ENCODE assay signal across 8 cellular contexts in genomic region chr3:53493618-53493996, GRCh38. TPM values are rescaled to one million over a fixed set of nuclear protein-coding genes. Genes with fewer than 3 reads are reported as not detected.
A peak's percentile ranks its signal among the peaks of the same experiment; 100 is the strongest.
DNase-seq lines count a peak whose midpoint lies in the region; TF ChIP-seq lines count a peak whose summit lies in the region.

No MANE protein-coding gene starts in this region.

- intact Hi-C loops in stomach (cut with DNase I; ENCODE audit: low total_unique reads): no loop called here

- peaks cover 2 to 14% (median 10%) of the 10 kb centered on the region in 4 donors for H3K4me1 ChIP-seq in liver (ENCODE audit: control insufficient read depth in 4 of 4, insufficient read depth in 4 of 4, low read length in 3 of 4)
- H3K4me1 ChIP-seq in stomach: peaks cover 19 to 50% (median 31%) of the 10 kb centered on the region in 4 donors

- H3K27me3 ChIP-seq in brain microvascular endothelial cell (replicated peaks): peaks cover 39% of the 10 kb centered on the region
- H3K27me3 ChIP-seq in liver (ENCODE audit: control insufficient read depth in 4 of 4, insufficient read depth in 4 of 4, low read length in 3 of 4): no peaks in the 10 kb centered on the region
- H3K27me3 ChIP-seq in stomach: peaks cover 0 to 52% (median 24%) of the 10 kb centered on the region in 3 donors

- H3K36me3 ChIP-seq in brain microvascular endothelial cell (replicated peaks) (no peaks in the 10 kb centered on the region), liver (ENCODE audit: control insufficient read depth in 4 of 4, insufficient read depth in 3 of 4, low read depth in 1 of 4, low read length in 3 of 4) (no peaks in the 10 kb centered on the region), stomach (no peaks in the 10 kb centered on the region)

- TF ChIP-seq EP300 in stomach (IDR thresholded peaks at IDR 0.05): no peak

- H3K27ac ChIP-seq in brain microvascular endothelial cell: no peak overlapping the region
- H3K27ac ChIP-seq in liver (ENCODE audit: low read depth in 1 of 2, low read length in 2 of 2): no peak overlapping the region
- peak overlapping the region in 4 of 5 donors; percentile 49 to 73 (median 62) for H3K27ac ChIP-seq in stomach

- no peak for TF ChIP-seq CTCF in brain microvascular endothelial cell (IDR thresholded peaks at IDR 0.05; ENCODE audit: low read depth, low read length, missing control alignments)
- TF ChIP-seq CTCF in liver (IDR thresholded peaks at IDR 0.05; ENCODE audit: low read depth, low read length, missing input control): no peak
- no peak for TF ChIP-seq CTCF in stomach (IDR thresholded peaks at IDR 0.05)

- in situ Hi-C loops in brain microvascular endothelial cell (cut with HindIII; ENCODE audit: low pct_ligation_motif_present, low sequenced_read_pairs): no loop called here

- no peak overlapping the region for H3K9ac ChIP-seq in liver (ENCODE audit: low read depth in 1 of 2, low read length in 2 of 2)

- H3K4me1 Mint-ChIP-seq in T-helper 1 cell treated with Interleukin-12 subunit alpha and Interleukin-12 subunit beta and Interleukin-4 antibody, amounts not matched to agents 30 μg/mL and 1 μg/mL, for 36 hours (ENCODE audit: low read depth): no peaks in the 10 kb centered on the region

- peaks cover 70% of the 10 kb centered on the region for H3K27me3 Mint-ChIP-seq in T-helper 1 cell treated with Interleukin-12 subunit alpha and Interleukin-12 subunit beta and Interleukin-4 antibody, amounts not matched to agents 30 μg/mL and 1 μg/mL, for 36 hours (ENCODE audit: low read depth)

- no peak for TF ChIP-seq POLR2A in stomach (IDR thresholded peaks at IDR 0.05)

- DNase-seq in T-helper 1 cell (no peak), brain microvascular endothelial cell (no peak), stomach (no peak), hepatic stellate cell (ENCODE audit: low spot score) (no peak), islet precursor cell (no peak)
- no peak for DNase-seq in stimulated activated CD4-positive, alpha-beta T cell treated with anti-CD3 and anti-CD28 coated beads, Interleukin-4, amount 100 ng/mL, for 4 hours

- no peaks in the 10 kb centered on the region for H3K9me3 ChIP-seq in liver (ENCODE audit: control insufficient read depth in 4 of 4, low read length in 3 of 4)
- H3K9me3 ChIP-seq in stomach: no peaks in the 10 kb centered on the region

- H3K9me3 Mint-ChIP-seq in T-helper 1 cell treated with Interleukin-12 subunit alpha and Interleukin-12 subunit beta and Interleukin-4 antibody, amounts not matched to agents 30 μg/mL and 1 μg/mL, for 36 hours: no peaks in the 10 kb centered on the region

- H3K4me3 ChIP-seq in brain microvascular endothelial cell (ENCODE audit: low read depth, low read length): peak overlapping the region; percentile 40
- H3K4me3 ChIP-seq in liver (ENCODE audit: low read depth in 1 of 3, low read length in 3 of 3): peak overlapping the region in 2 of 3 donors; percentile 69 to 80
- peak overlapping the region; percentile 59 to 80 (median 68) for H3K4me3 ChIP-seq in stomach

- WGBS in liver: 19% methylated on average over 15 of the region's 15 CpGs
- 3 to 17% (median 7%) methylated on average over 11 to 15 of the region's 15 CpGs for WGBS in stomach, 5 donors

- TF ChIP-seq RAD21 in liver (IDR thresholded peaks at IDR 0.05): no peak

- no peaks in the 10 kb centered on the region for H3K36me3 Mint-ChIP-seq in T-helper 1 cell treated with Interleukin-12 subunit alpha and Interleukin-12 subunit beta and Interleukin-4 antibody, amounts not matched to agents 30 μg/mL and 1 μg/mL, for 36 hours (ENCODE audit: low read depth)

- no peak overlapping the region for H3K27ac Mint-ChIP-seq in T-helper 1 cell treated with Interleukin-12 subunit alpha and Interleukin-12 subunit beta and Interleukin-4 antibody, amounts not matched to agents 30 μg/mL and 1 μg/mL, for 36 hours

- H3K4me3 Mint-ChIP-seq in T-helper 1 cell treated with Interleukin-12 subunit alpha and Interleukin-12 subunit beta and Interleukin-4 antibody, amounts not matched to agents 30 μg/mL and 1 μg/mL, for 36 hours: peak overlapping the region; percentile 9

TF ChIP-seq in liver, 16 proteins besides CTCF, POLR2A, EP300 and RAD21:
- no peak for TF ChIP-seq SP1 (IDR thresholded peaks at IDR 0.05)
- TF ChIP-seq ZBTB33 (IDR thresholded peaks at IDR 0.05): no peak
- TF ChIP-seq, protein P1, sequence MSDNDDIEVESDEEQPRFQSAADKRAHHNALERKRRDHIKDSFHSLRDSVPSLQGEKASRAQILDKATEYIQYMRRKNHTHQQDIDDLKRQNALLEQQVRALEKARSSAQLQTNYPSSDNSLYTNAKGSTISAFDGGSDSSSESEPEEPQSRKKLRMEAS (IDR thresholded peaks at IDR 0.05): no peak
- TF ChIP-seq GABPA (IDR thresholded peaks at IDR 0.05 in 1 of 2, conservative IDR thresholded peaks at IDR 0.05 in 1 of 2): no peak

RNA-seq across cellular contexts. Expression of gene CACNA1D, which starts 0.8 kb away (rescaled TPM):
- total RNA-seq in liver (10 to 100 TPM in 1 of 2 donors, 1 to 10 TPM in 1; 3.8 to 18.9 TPM), stomach (10 to 100 TPM in 4 of 5 donors, 1 to 10 TPM in 1; 5.2 to 36.5 (median 20.4) TPM)
- polyA plus RNA-seq in liver (1 to 10 TPM; 1.8 to 3.0 TPM), stomach (under 1 TPM; 0.31 to 0.85 (median 0.61) TPM)

Comparison
In these comparisons a context has a peak if more than half of its experiments do, and no peak if none do; other contexts are left out.
1. H3K27ac ChIP-seq: peak in stomach (4 of 5); none in brain microvascular endothelial cell (single experiment) and liver (0 of 2).
2. Peak in every context shown above with its lines, with median percentiles within 50 percentile points of each other: H3K4me3 ChIP-seq.